Comparison of ENCODE assay signal across 8 cellular contexts in the genomic region with DNA sequence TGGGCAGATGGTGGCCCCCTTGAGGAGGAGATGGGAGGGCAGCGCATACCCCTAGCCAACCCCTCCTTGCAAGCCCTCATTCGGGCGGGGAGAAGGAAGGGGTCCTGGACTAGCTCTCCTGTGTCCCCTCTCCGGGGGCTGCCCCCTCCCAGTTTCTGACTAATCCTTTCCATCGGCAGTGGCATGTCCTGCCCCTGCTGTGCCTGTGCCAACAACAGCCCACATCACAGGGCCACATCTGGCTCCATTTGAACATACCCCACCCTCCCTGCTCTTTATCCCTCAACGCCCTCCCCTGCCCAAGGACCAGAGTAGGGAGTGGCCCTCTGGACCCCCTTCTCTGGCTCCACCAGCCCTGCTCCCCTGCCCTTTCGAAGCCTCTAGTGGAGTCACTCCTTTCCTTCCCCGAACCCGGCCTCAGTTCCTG. TPM values are rescaled to one million over a fixed set of nuclear protein-coding genes. Genes with fewer than 3 reads are reported as not detected.
A peak's percentile ranks its signal among the peaks of the same experiment; 100 is the strongest.
DNase-seq lines count a peak whose midpoint lies in the region; ATAC-seq and TF ChIP-seq lines count a peak whose summit lies in the region.

No MANE protein-coding gene starts in this region.

- H3K4me1 Mint-ChIP-seq in activated CD4-positive, alpha-beta memory T cell treated with anti-CD3 and anti-CD28 coated beads for 36 hours (ENCODE audit: low read depth): peaks cover 71% of the 10 kb centered on the region
- H3K4me1 Mint-ChIP-seq in activated CD4-positive, alpha-beta memory T cell treated with anti-CD3 and anti-CD28 coated beads, Interleukin-2, amount 10 ng/mL, durations not matched to agents 7 days and 5 days: peaks cover 50% of the 10 kb centered on the region

- H3K4me3 Mint-ChIP-seq in activated CD4-positive, alpha-beta memory T cell treated with anti-CD3 and anti-CD28 coated beads for 36 hours: peak overlapping the region; percentile 11
- H3K4me3 Mint-ChIP-seq in activated CD4-positive, alpha-beta memory T cell treated with anti-CD3 and anti-CD28 coated beads, Interleukin-2, amount 10 ng/mL, durations not matched to agents 7 days and 5 days: no peak overlapping the region

- H3K27ac ChIP-seq in angular gyrus (ENCODE audit: low read depth, low read length) (peak overlapping the region; percentile 7), left lung (peak overlapping the region; percentile 93 to 94), thyroid gland (peak overlapping the region; percentile 95 to 98 (median 97)), WERI-Rb-1 (no peak overlapping the region)

- H3K9me3 Mint-ChIP-seq in activated CD4-positive, alpha-beta memory T cell treated with anti-CD3 and anti-CD28 coated beads for 36 hours: peaks cover under 1% of the 10 kb centered on the region
- H3K9me3 Mint-ChIP-seq in activated CD4-positive, alpha-beta memory T cell treated with anti-CD3 and anti-CD28 coated beads, Interleukin-2, amount 10 ng/mL, durations not matched to agents 7 days and 5 days: no peaks in the 10 kb centered on the region

- CTCF ChIA-PET in activated CD4-positive, alpha-beta memory T cell treated with anti-CD3 and anti-CD28 coated beads for 36 hours (lab: Charles Lee): interaction anchor here (0.9 to 20.9 kb wide), 2 partner anchors 21 to 37 kb away, joined by 4 to 1097 read pairs; partner anchors contain the start of gene LMNA
- CTCF ChIA-PET in activated CD4-positive, alpha-beta memory T cell treated with anti-CD3 and anti-CD28 coated beads, Interleukin-2, amount 10 ng/mL, durations not matched to agents 7 days and 5 days (lab: Charles Lee): interaction anchor here (1.3 to 2.0 kb wide), 3 partner anchors 23 to 26 kb away, joined by 5 to 11 read pairs (median 9); no protein-coding TSS in a partner anchor

- POLR2A ChIA-PET in activated CD4-positive, alpha-beta memory T cell treated with anti-CD3 and anti-CD28 coated beads for 36 hours (lab: Charles Lee): interaction anchor here (4.3 to 5.5 kb wide), 2 partner anchors 11 to 24 kb away, joined by 41 to 55 read pairs; partner anchors contain the start of gene LMNA
- POLR2A ChIA-PET in activated CD4-positive, alpha-beta memory T cell treated with anti-CD3 and anti-CD28 coated beads, Interleukin-2, amount 10 ng/mL, durations not matched to agents 7 days and 5 days (lab: Charles Lee): interaction anchor here (1.2 to 14.4 kb wide), 4 partner anchors 11 to 110 kb away, joined by 3 to 222 read pairs (median 38); partner anchors contain the start of gene LMNA

- no peak overlapping the region for H3K4me3 ChIP-seq in left lung
- no peak overlapping the region for H3K4me3 ChIP-seq in thyroid gland (replicated peaks in 1 of 3)
- H3K4me3 ChIP-seq in WERI-Rb-1 (ENCODE audit: low read depth, low read length): no peak overlapping the region

- peaks cover 39 to 67% of the 10 kb centered on the region in 2 donors for H3K4me1 ChIP-seq in left lung
- peaks cover 45 to 74% of the 10 kb centered on the region in 2 donors for H3K4me1 ChIP-seq in thyroid gland

- no peaks in the 10 kb centered on the region for H3K36me3 ChIP-seq in left lung
- no peaks in the 10 kb centered on the region for H3K36me3 ChIP-seq in thyroid gland
- 0 out of 2 replicates have a peak, but pooled peaks cover 3% of the 10 kb centered on the region for H3K36me3 ChIP-seq in WERI-Rb-1

- peak; percentile 82 for DNase-seq in activated CD4-positive, alpha-beta memory T cell treated with anti-CD3 and anti-CD28 coated beads for 36 hours
- no peak for DNase-seq in activated CD4-positive, alpha-beta memory T cell treated with anti-CD3 and anti-CD28 coated beads, Interleukin-2, amount 10 ng/mL, durations not matched to agents 7 days and 5 days
- DNase-seq in left lung (peak in 1 of 2 donors; percentile 61), thyroid gland (no peak), NCI-H446 (lab: John Stamatoyannopoulos, UW) (no peak), NCI-H82 treated with DMSO at 0.1 percent for 48 hours (lab: John Stamatoyannopoulos, UW; ENCODE audit: unreplicated experiment) (no peak), WERI-Rb-1 (no peak)

- H3K27me3 ChIP-seq in left lung (peaks cover 0 to 58% of the 10 kb centered on the region in 2 donors), thyroid gland (no peaks in the 10 kb centered on the region), WERI-Rb-1 (ENCODE audit: insufficient read depth, low read depth, severe bottlenecking) (no peaks in the 10 kb centered on the region)

- no peak for TF ChIP-seq POLR2A in thyroid gland (IDR thresholded peaks at IDR 0.05)

- TF ChIP-seq CTCF in left lung (IDR thresholded peaks at IDR 0.05): no peak
- TF ChIP-seq CTCF in thyroid gland (IDR thresholded peaks at IDR 0.05): no peak
- TF ChIP-seq CTCF in WERI-Rb-1 (IDR thresholded peaks at IDR 0.05; ENCODE audit: low read depth, low read length): no peak

- H3K9me3 ChIP-seq in left lung (no peaks in the 10 kb centered on the region), thyroid gland (no peaks in the 10 kb centered on the region), WERI-Rb-1 (ENCODE audit: severe bottlenecking) (no peaks in the 10 kb centered on the region)

- ATAC-seq in left lung: no peak

- H3K27ac Mint-ChIP-seq in activated CD4-positive, alpha-beta memory T cell treated with anti-CD3 and anti-CD28 coated beads for 36 hours: peak overlapping the region; percentile 93
- H3K27ac Mint-ChIP-seq in activated CD4-positive, alpha-beta memory T cell treated with anti-CD3 and anti-CD28 coated beads, Interleukin-2, amount 10 ng/mL, durations not matched to agents 7 days and 5 days: no peak overlapping the region

- intact Hi-C loops in activated CD4-positive, alpha-beta memory T cell treated with anti-CD3 and anti-CD28 coated beads for 36 hours (cut with micrococcal nuclease): no loop called here
- intact Hi-C loops in left lung (cut with DNase I): no loop called here
- intact Hi-C loops in thyroid gland (cut with DNase I): no loop called here

- 53 to 62% methylated on average over 9 of the region's 9 CpGs for WGBS in thyroid gland, 2 donors

- peaks cover under 1% of the 10 kb centered on the region for H3K27me3 Mint-ChIP-seq in activated CD4-positive, alpha-beta memory T cell treated with anti-CD3 and anti-CD28 coated beads for 36 hours
- peaks cover 6% of the 10 kb centered on the region for H3K27me3 Mint-ChIP-seq in activated CD4-positive, alpha-beta memory T cell treated with anti-CD3 and anti-CD28 coated beads, Interleukin-2, amount 10 ng/mL, durations not matched to agents 7 days and 5 days

- H3K36me3 Mint-ChIP-seq in activated CD4-positive, alpha-beta memory T cell treated with anti-CD3 and anti-CD28 coated beads for 36 hours: no peaks in the 10 kb centered on the region
- no peaks in the 10 kb centered on the region for H3K36me3 Mint-ChIP-seq in activated CD4-positive, alpha-beta memory T cell treated with anti-CD3 and anti-CD28 coated beads, Interleukin-2, amount 10 ng/mL, durations not matched to agents 7 days and 5 days (ENCODE audit: low read depth)

RNA-seq across cellular contexts. Expression of gene LMNA, which starts 11.0 kb away (rescaled TPM):
- 100 to 1,000 TPM; 210 to 211 TPM for total RNA-seq in activated CD4-positive, alpha-beta memory T cell treated with anti-CD3 and anti-CD28 coated beads for 36 hours
- 100 to 1,000 TPM in 1 of 2 experiments, 10 to 100 TPM in 1; 93.6 to 101 TPM for total RNA-seq in activated CD4-positive, alpha-beta memory T cell treated with anti-CD3 and anti-CD28 coated beads, Interleukin-2, amount 10 ng/mL, durations not matched to agents 7 days and 5 days
- total RNA-seq in left lung: 100 to 1,000 TPM; 425 to 437 TPM
- total RNA-seq in thyroid gland: 100 to 1,000 TPM; 235 to 412 (median 327) TPM

RNA-seq across cellular contexts. Expression of gene MEX3A, which starts 21.3 kb away (rescaled TPM):
- under 1 TPM; 0.43 to 0.51 TPM for total RNA-seq in activated CD4-positive, alpha-beta memory T cell treated with anti-CD3 and anti-CD28 coated beads for 36 hours
- under 1 TPM in 1 of 2 experiments, not detected in 1; 0.05 TPM for total RNA-seq in activated CD4-positive, alpha-beta memory T cell treated with anti-CD3 and anti-CD28 coated beads, Interleukin-2, amount 10 ng/mL, durations not matched to agents 7 days and 5 days
- total RNA-seq in left lung: 1 to 10 TPM in 1 of 2 donors, under 1 TPM in 1; 0.86 to 3.6 TPM
- total RNA-seq in thyroid gland: 1 to 10 TPM in 1 of 4 donors, under 1 TPM in 3; 0.17 to 1.8 (median 0.33) TPM

RNA-seq across cellular contexts. Expression of gene RAB25, which starts 42.6 kb away (rescaled TPM):
- under 1 TPM; 0.52 to 0.56 TPM for total RNA-seq in activated CD4-positive, alpha-beta memory T cell treated with anti-CD3 and anti-CD28 coated beads for 36 hours
- total RNA-seq in activated CD4-positive, alpha-beta memory T cell treated with anti-CD3 and anti-CD28 coated beads, Interleukin-2, amount 10 ng/mL, durations not matched to agents 7 days and 5 days: under 1 TPM in 1 of 2 experiments, not detected in 1; 0.53 TPM
- total RNA-seq in left lung: 100 to 1,000 TPM in 1 of 2 donors, 10 to 100 TPM in 1; 59.4 to 148 TPM
- total RNA-seq in thyroid gland: 10 to 100 TPM; 65.9 to 88.0 (median 74.1) TPM

RNA-seq across cellular contexts. Expression of gene LAMTOR2, which starts 49.0 kb away (rescaled TPM):
- total RNA-seq in activated CD4-positive, alpha-beta memory T cell treated with anti-CD3 and anti-CD28 coated beads for 36 hours: 10 to 100 TPM; 61.4 to 65.1 TPM
- total RNA-seq in activated CD4-positive, alpha-beta memory T cell treated with anti-CD3 and anti-CD28 coated beads, Interleukin-2, amount 10 ng/mL, durations not matched to agents 7 days and 5 days: 10 to 100 TPM; 63.1 to 66.2 TPM
- total RNA-seq in left lung (10 to 100 TPM; 65.4 to 71.0 TPM), thyroid gland (10 to 100 TPM; 14.7 to 76.8 (median 41.1) TPM)

RNA-seq across cellular contexts. Expression of gene SEMA4A, which starts 49.9 kb away (rescaled TPM):
- 10 to 100 TPM; 68.2 to 75.1 TPM for total RNA-seq in activated CD4-positive, alpha-beta memory T cell treated with anti-CD3 and anti-CD28 coated beads for 36 hours
- total RNA-seq in activated CD4-positive, alpha-beta memory T cell treated with anti-CD3 and anti-CD28 coated beads, Interleukin-2, amount 10 ng/mL, durations not matched to agents 7 days and 5 days: 10 to 100 TPM; 20.8 to 21.5 TPM
- 10 to 100 TPM; 25.4 to 41.3 TPM for total RNA-seq in left lung
- total RNA-seq in thyroid gland: 10 to 100 TPM; 21.5 to 50.8 (median 37.5) TPM

Comparison
In these comparisons a context has a peak if more than half of its experiments do, and no peak if none do; other contexts are left out.
1. RNA of gene RAB25, which starts 42.6 kb away (total RNA-seq): 59.4 to 148 TPM in left lung and 65.9 to 88.0 TPM in thyroid gland; 0.52 to 0.56 TPM in activated CD4-positive, alpha-beta memory T cell treated with anti-CD3 and anti-CD28 coated beads for 36 hours and 0.53 TPM in activated CD4-positive, alpha-beta memory T cell treated with anti-CD3 and anti-CD28 coated beads, Interleukin-2, amount 10 ng/mL, durations not matched to agents 7 days and 5 days; every median in the first group is over 10 times any median in the second.